11 cellular contexts compared by ENCODE assay signal in genomic region chr3:9934993-9935392, GRCh38.
DNase-seq lines count a peak whose midpoint lies in the region; ATAC-seq and TF ChIP-seq lines count a peak whose summit lies in the region.
"Had no signal": no experiment of that assay in that cellular context is flagged by ENCODE, and none has a peak within 500 bp of the region (broad histone marks: within the 10 kb centered on the region; RNA-seq: fewer than 3 reads in every experiment).

No MANE protein-coding gene starts in this region.

- H2AFZ ChIP-seq in DND-41 (ENCODE audit: low read depth, low read length), result no peak overlapping the region
- no peak overlapping the region for H2AFZ ChIP-seq in OCI-LY3 (ENCODE audit: low read depth, low read length)

- H3K36me3 Mint-ChIP-seq in dendritic cell treated with granulocyte-macrophage colony-stimulating factor and Interleukin-4, amounts not matched to agents 40 ng/mL and 50 ng/mL, for 4 days (ENCODE audit: low read depth), result peaks cover 77% of the 10 kb centered on the region

- H3K79me2 ChIP-seq in DND-41 (ENCODE audit: insufficient read depth, low read length), result peaks cover 12% of the 10 kb centered on the region
- H3K79me2 ChIP-seq in OCI-LY3 (ENCODE audit: low read length), result peaks cover 11% of the 10 kb centered on the region

- H3K4me3 ChIP-seq in DND-41 (ENCODE audit: low read depth in 1 of 2, low read length in 2 of 2), result peak overlapping the region in 1 of 2 experiments; percentile 77; a peak in 2 of 4 replicates
- peak overlapping the region; percentile 92 for H3K4me3 ChIP-seq in OCI-LY3 (ENCODE audit: low read length)
- H3K4me3 ChIP-seq in rectal smooth muscle tissue (ENCODE audit: low read length), result peak overlapping the region; percentile 89

- H4K20me1 ChIP-seq in DND-41 (ENCODE audit: insufficient read depth, low read length), result no peaks in the 10 kb centered on the region
- H4K20me1 ChIP-seq in OCI-LY3 (ENCODE audit: insufficient read depth, low read length), result no peaks in the 10 kb centered on the region

- no peaks in the 10 kb centered on the region for H3K9me3 ChIP-seq in DND-41 (ENCODE audit: insufficient read depth, low read length, severe bottlenecking)
- no peaks in the 10 kb centered on the region for H3K9me3 ChIP-seq in OCI-LY3 (ENCODE audit: insufficient read depth, low read length)

- H3K27me3 ChIP-seq in DND-41 (ENCODE audit: insufficient read depth, low read length, poor library complexity) (no peaks in the 10 kb centered on the region), OCI-LY3 (ENCODE audit: low read depth, low read length) (no peaks in the 10 kb centered on the region), rectal smooth muscle tissue (ENCODE audit: control insufficient read depth, insufficient read depth, low read length) (no peaks in the 10 kb centered on the region)

- peak overlapping the region; percentile 99 for H3K4me3 Mint-ChIP-seq in dendritic cell treated with granulocyte-macrophage colony-stimulating factor and Interleukin-4, amounts not matched to agents 40 ng/mL and 50 ng/mL, for 4 days

- H3K9ac ChIP-seq in DND-41 (ENCODE audit: low read depth, low read length) (peak overlapping the region; percentile 85; the same call in 1 of the 2 replicates), OCI-LY3 (ENCODE audit: low read length) (no peak overlapping the region), rectal smooth muscle tissue (ENCODE audit: low read length) (no peak overlapping the region)

- peaks cover 40% of the 10 kb centered on the region for H3K4me1 ChIP-seq in DND-41 (ENCODE audit: insufficient read depth, low read length)
- peaks cover 12% of the 10 kb centered on the region for H3K4me1 ChIP-seq in OCI-LY3 (ENCODE audit: low read length)
- H3K4me1 ChIP-seq in rectal smooth muscle tissue (ENCODE audit: control insufficient read depth, insufficient read depth, low read length), result peaks cover 16% of the 10 kb centered on the region

- no peaks in the 10 kb centered on the region for H3K27me3 Mint-ChIP-seq in dendritic cell treated with granulocyte-macrophage colony-stimulating factor and Interleukin-4, amounts not matched to agents 40 ng/mL and 50 ng/mL, for 4 days

- no peak for TF ChIP-seq CTCF in DND-41 (IDR thresholded peaks at IDR 0.05; ENCODE audit: borderline replicate concordance, extremely low read depth, low read length, poor library complexity, severe bottlenecking)
- TF ChIP-seq CTCF in OCI-LY3 (IDR thresholded peaks at IDR 0.05; ENCODE audit: low read depth, low read length), result no peak

- peaks cover 40% of the 10 kb centered on the region for H3K4me1 Mint-ChIP-seq in dendritic cell treated with granulocyte-macrophage colony-stimulating factor and Interleukin-4, amounts not matched to agents 40 ng/mL and 50 ng/mL, for 4 days (ENCODE audit: low read depth)

- peak overlapping the region; percentile 94 for H3K4me2 ChIP-seq in DND-41 (ENCODE audit: insufficient read depth, low read length)
- peak overlapping the region; percentile 96 for H3K4me2 ChIP-seq in OCI-LY3 (ENCODE audit: low read length)

- no peak for ATAC-seq in DND-41 (ENCODE audit: insufficient read depth, low read depth)

- DNase-seq in DND-41 (no peak), NCI-H446 treated with DMSO at 0.1 percent for 48 hours (lab: John Stamatoyannopoulos, UW) (no peak), COLO668 (lab: John Stamatoyannopoulos, UW; ENCODE audit: unreplicated experiment) (no peak), DMS 273 treated with DMSO at 0.1 percent for 48 hours (lab: John Stamatoyannopoulos, UW) (no peak), dedifferentiated amniotic fluid mesenchymal stem cell (ENCODE audit: extremely low spot score) (no peak)
- DNase-seq: GDM1; NCI-H1048; stimulated activated CD4-positive, alpha-beta T cell treated with anti-CD3 and anti-CD28 coated beads, Interleukin-2, amount 100 ng/mL, for 48 hours had no signal

- H3K36me3 ChIP-seq in DND-41 (ENCODE audit: insufficient read depth, low read length) (peaks cover 15% of the 10 kb centered on the region), OCI-LY3 (replicated peaks; ENCODE audit: low read depth, low read length) (peaks cover 4% of the 10 kb centered on the region), rectal smooth muscle tissue (ENCODE audit: control insufficient read depth, insufficient read depth, low read length) (peaks cover 3% of the 10 kb centered on the region)

- H3K27ac Mint-ChIP-seq in dendritic cell treated with granulocyte-macrophage colony-stimulating factor and Interleukin-4, amounts not matched to agents 40 ng/mL and 50 ng/mL, for 4 days, result peak overlapping the region; percentile 99

- H3K9me3 Mint-ChIP-seq in dendritic cell treated with granulocyte-macrophage colony-stimulating factor and Interleukin-4, amounts not matched to agents 40 ng/mL and 50 ng/mL, for 4 days, result no peaks in the 10 kb centered on the region

- intact Hi-C loops in dendritic cell treated with granulocyte-macrophage colony-stimulating factor and Interleukin-4, amounts not matched to agents 40 ng/mL and 50 ng/mL, for 4 days (cut with micrococcal nuclease), result loop anchor here (5.0 to 10.0 kb wide), 3 partner anchors 90 to 290 kb away; partner anchors contain the start of genes FANCD2 and RPUSD3

- H3K27ac ChIP-seq in DND-41 (ENCODE audit: low read length) (peak overlapping the region; percentile 40; the same call in 1 of the 2 replicates), OCI-LY3 (ENCODE audit: low read length) (no peak overlapping the region), rectal smooth muscle tissue (ENCODE audit: low read depth, low read length) (no peak overlapping the region)
